In the genomic region with DNA sequence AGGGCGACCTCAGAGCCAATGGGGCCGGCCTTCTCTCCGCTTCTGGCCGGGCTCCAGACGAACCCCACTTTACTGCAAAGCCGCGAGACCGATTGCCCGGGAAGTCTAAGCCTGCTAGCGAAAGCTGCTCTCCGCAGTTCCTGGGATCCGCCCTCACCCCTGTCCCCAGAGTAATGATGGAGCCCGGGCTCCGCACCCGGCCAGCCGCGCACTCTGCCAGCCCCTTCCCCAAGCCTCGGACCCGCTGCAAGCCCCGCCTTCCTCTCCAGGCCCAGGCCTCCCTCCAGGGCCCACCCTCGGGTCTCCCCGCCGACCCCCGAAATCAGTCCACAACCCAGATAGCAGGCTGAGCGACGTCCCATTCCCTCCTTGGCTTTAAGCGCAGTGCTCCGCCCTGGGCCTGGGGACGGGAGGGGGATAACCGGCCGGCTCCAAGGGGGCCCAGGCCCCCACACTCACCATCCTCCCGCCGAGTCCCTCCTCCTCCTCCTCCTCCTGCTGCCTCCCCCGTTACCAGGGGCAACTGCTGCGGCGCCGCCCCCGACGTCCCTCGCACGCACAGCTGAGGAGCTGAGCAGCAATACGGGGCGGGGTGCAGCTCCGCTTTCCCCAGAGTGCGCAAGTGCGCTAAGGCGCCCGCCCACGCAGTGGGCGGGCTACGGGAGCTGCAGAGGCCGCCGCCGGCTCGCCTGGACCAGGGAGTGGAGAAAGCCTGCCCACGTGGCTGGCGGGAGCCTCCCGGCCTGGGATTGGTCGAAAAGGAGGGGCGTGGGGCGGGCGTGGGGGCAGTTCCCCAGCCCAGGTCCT, we compare ENCODE assay signal across 8 cellular contexts. TPM values are rescaled to one million over a fixed set of nuclear protein-coding genes. Genes with fewer than 3 reads are reported as not detected.
A peak's percentile ranks its signal among the peaks of the same experiment; 100 is the strongest.
DNase-seq lines count a peak whose midpoint lies in the region; ATAC-seq, FAIRE-seq and TF ChIP-seq lines count a peak whose summit lies in the region.

A gene with protein sequence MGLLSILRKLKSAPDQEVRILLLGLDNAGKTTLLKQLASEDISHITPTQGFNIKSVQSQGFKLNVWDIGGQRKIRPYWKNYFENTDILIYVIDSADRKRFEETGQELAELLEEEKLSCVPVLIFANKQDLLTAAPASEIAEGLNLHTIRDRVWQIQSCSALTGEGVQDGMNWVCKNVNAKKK (minus strand): TSS at position 584 of the 807 bp plus-strand sequence. CDS start 122 bp downstream, at position 462.

- peaks cover 9% of the 10 kb centered on the region for H3K36me3 ChIP-seq in WERI-Rb-1
- H3K36me3 ChIP-seq in bronchial epithelial cell (ENCODE audit: control insufficient read depth, insufficient read depth, low read length) = no peaks in the 10 kb centered on the region
- H3K36me3 ChIP-seq in smooth muscle cell (ENCODE audit: low read depth) = no peaks in the 10 kb centered on the region

- peak within 1 kb of the TSS; percentile 90 for H3K4me2 ChIP-seq in smooth muscle cell

- H3K9me3 ChIP-seq in WERI-Rb-1 (ENCODE audit: severe bottlenecking) = no peaks in the 10 kb centered on the region
- H3K9me3 ChIP-seq in smooth muscle cell (replicated peaks; ENCODE audit: low read depth) = no peaks in the 10 kb centered on the region

- H4K20me1 ChIP-seq in smooth muscle cell (ENCODE audit: low read depth) = peaks cover 15% of the 10 kb centered on the region

- 1% methylated on average over 57 of the region's 62 CpGs for WGBS in smooth muscle cell (ENCODE audit: low lambda C conversion rate)

- peak within 1 kb of the TSS; percentile 86 for H3K27ac ChIP-seq in WERI-Rb-1
- peak within 1 kb of the TSS; percentile 91 for H3K27ac ChIP-seq in smooth muscle cell (ENCODE audit: low read depth)

- FAIRE-seq in bronchial epithelial cell (lab: Jason Lieb, UNC) = no peak

- H3K9ac ChIP-seq in smooth muscle cell (ENCODE audit: low read depth) = peak within 1 kb of the TSS; percentile 90

- peaks cover 46% of the 10 kb centered on the region for H3K79me2 ChIP-seq in smooth muscle cell (ENCODE audit: low read depth)

- DNase-seq in AG08395 (ENCODE audit: low spot score) = peak; percentile 99
- peak; percentile 82 for DNase-seq in NCI-H2196 treated with DMSO at 0.1 percent for 48 hours (lab: John Stamatoyannopoulos, UW; ENCODE audit: unreplicated experiment)
- DNase-seq in WERI-Rb-1 = peak; percentile 99
- peak; percentile 91 for DNase-seq in bronchial epithelial cell (ENCODE audit: low read depth)
- peak; percentile 98 for DNase-seq in iPS-NIHi7 (ENCODE audit: extremely low spot score)
- peak; percentile 92 for DNase-seq in smooth muscle cell (lab: John Stamatoyannopoulos, UW; ENCODE audit: unreplicated experiment)

- H3F3A ChIP-seq in smooth muscle cell (ENCODE audit: low read depth) = peaks cover 17% of the 10 kb centered on the region

- H3K27me3 ChIP-seq in WERI-Rb-1 (ENCODE audit: insufficient read depth, low read depth, severe bottlenecking) (no peaks in the 10 kb centered on the region), bronchial epithelial cell (ENCODE audit: control insufficient read depth, insufficient read depth, low read length) (no peaks in the 10 kb centered on the region), smooth muscle cell (ENCODE audit: low read depth) (no peaks in the 10 kb centered on the region)

- TF ChIP-seq CTCF in WERI-Rb-1 (IDR thresholded peaks at IDR 0.05; ENCODE audit: low read depth, low read length) = no peak
- no peak for TF ChIP-seq CTCF in bronchial epithelial cell (IDR thresholded peaks at IDR 0.05; ENCODE audit: insufficient read depth, low read length, severe bottlenecking)
- peak; percentile 39 for TF ChIP-seq CTCF in smooth muscle cell (IDR thresholded peaks at IDR 0.05; ENCODE audit: borderline replicate concordance, insufficient read depth, poor library complexity, severe bottlenecking)

- H3K4me1 ChIP-seq in smooth muscle cell (ENCODE audit: low read depth) = peaks cover 36% of the 10 kb centered on the region

- peak; percentile 65 for ATAC-seq in GM18873 (IDR thresholded peaks at IDR 0.05; ENCODE audit: low FRiP score, unreplicated experiment)
- ATAC-seq in HG03135 (IDR thresholded peaks at IDR 0.05; ENCODE audit: unreplicated experiment) = peak; percentile 78

- H3K4me3 ChIP-seq in WERI-Rb-1 (ENCODE audit: low read depth, low read length) (peak within 1 kb of the TSS; percentile 97), bronchial epithelial cell (ENCODE audit: low read depth, low read length) (peak within 1 kb of the TSS; percentile 97), smooth muscle cell (peak within 1 kb of the TSS; percentile 89)

- peak within 1 kb of the TSS; percentile 82 for H2AFZ ChIP-seq in smooth muscle cell (ENCODE audit: low read depth)

RNA-seq across cellular contexts. Expression of the gene that starts here (rescaled TPM):
- total RNA-seq in bronchial epithelial cell (4.7 and 5.8 TPM in 2 replicates), smooth muscle cell (12.7 and 14.1 TPM in 2 replicates)
- polyA plus RNA-seq in smooth muscle cell = 30.2 and 31.0 TPM in 2 replicates

Comparison
In these comparisons a context has a peak if more than half of its experiments do, and no peak if none do; other contexts are left out.
1. Peak in every context shown above with its lines: DNase-seq, ATAC-seq, H3K4me3 ChIP-seq and H3K27ac ChIP-seq.